ENCODE assay signal across 28 cellular contexts in genomic region chr22:29445508-29445907, GRCh38. TPM values are rescaled to one million over a fixed set of nuclear protein-coding genes. Genes with fewer than 3 reads are reported as not detected.
"Had no signal": no experiment of that assay in that cellular context is flagged by ENCODE, and none has a peak within 500 bp of the region (broad histone marks: within the 10 kb centered on the region; RNA-seq: fewer than 3 reads in every experiment).

No MANE protein-coding gene starts in this region.

- H3K4me1 ChIP-seq: stomach, suprapubic skin, thyroid gland, tibial artery, tibial nerve, transverse colon, upper lobe of left lung, upper lobe of right lung, uterus, vagina had no signal

- H3K9me3 ChIP-seq: stomach, suprapubic skin, testis, thoracic aorta, thyroid gland, tibial artery, tibial nerve, transverse colon, upper lobe of left lung, upper lobe of right lung, uterus, vagina had no signal

- H3K27ac ChIP-seq: stomach, suprapubic skin, testis, thoracic aorta, thyroid gland, tibial artery, tibial nerve, transverse colon, upper lobe of left lung, upper lobe of right lung, uterus, vagina had no signal

- H3K36me3 ChIP-seq: stomach, suprapubic skin, thoracic aorta, thyroid gland, tibial artery, tibial nerve, transverse colon, upper lobe of left lung, upper lobe of right lung, uterus, vagina had no signal

- H3K4me3 ChIP-seq: stomach, suprapubic skin, testis, thoracic aorta, thyroid gland, tibial artery, tibial nerve, transverse colon, upper lobe of left lung, upper lobe of right lung, uterus, vagina had no signal

- DNase-seq: stimulated activated CD4-positive, alpha-beta T cell treated with anti-CD3 and anti-CD28 coated beads, Interleukin-2, amount 100 ng/mL, for 48 hours; stimulated activated CD4-positive, alpha-beta T cell treated with anti-CD3 and anti-CD28 coated beads, Interleukin-4, amount 100 ng/mL, for 1 hour; stimulated activated CD4-positive, alpha-beta T cell treated with anti-CD3 and anti-CD28 coated beads, Interleukin-4, amount 100 ng/mL, for 24 hours; stimulated activated CD4-positive, alpha-beta T cell treated with anti-CD3 and anti-CD28 coated beads, Interleukin-4, amount 100 ng/mL, for 4 hours; stimulated activated CD8-positive, alpha-beta memory T cell treated with anti-CD3 and anti-CD28 coated beads, Interleukin-4, amount 100 ng/mL, for 48 hours; stimulated activated naive B cell treated with anti-CD40 and anti-IgM and Interleukin-4, amounts not matched to agents 10 μg/mL and 1 μg/mL and 100 μg/mL, for 72 hours; stimulated activated naive CD4-positive, alpha-beta T cell; stimulated activated naive CD4-positive, alpha-beta T cell treated with Interleukin-2 at 50 U/mL for 16 hours; stimulated activated naive CD8-positive, alpha-beta T cell treated with anti-CD3 and anti-CD28 coated beads, Interleukin-15, amount 100 ng/mL, for 72 hours; stimulated activated naive CD8-positive, alpha-beta T cell treated with anti-CD3 and anti-CD28 coated beads, Interleukin-15, Interleukin-2, amounts not matched to agents 100 U/mL and 50 U/mL, for 24 hours; stomach; substantia nigra; testis; thyroid gland; tibial artery; transverse colon; trophoblast cell; upper lobe of left lung; upper lobe of right lung; uterus had no signal

RNA-seq across cellular contexts. Expression of gene RFPL1, which starts 7.1 kb away (rescaled TPM):
- total RNA-seq: stomach, subcutaneous adipose tissue, temporal lobe, thoracic aorta, thyroid gland, tibial nerve, transverse colon, upper lobe of left lung, upper lobe of right lung, ureter, urinary bladder, uterus, vagina had no signal
- polyA plus RNA-seq: stomach, urinary bladder had no signal
